1 cellular context compared by ENCODE assay signal in genomic region chr2:80852808-80853139, GRCh38.
TF ChIP-seq lines count a peak whose summit lies in the region.

No MANE protein-coding gene starts in this region.

TF ChIP-seq in GM23338, 12 proteins besides CTCF, POLR2A, EP300 and RAD21 (continued from another document):
- TF ChIP-seq, protein P1, sequence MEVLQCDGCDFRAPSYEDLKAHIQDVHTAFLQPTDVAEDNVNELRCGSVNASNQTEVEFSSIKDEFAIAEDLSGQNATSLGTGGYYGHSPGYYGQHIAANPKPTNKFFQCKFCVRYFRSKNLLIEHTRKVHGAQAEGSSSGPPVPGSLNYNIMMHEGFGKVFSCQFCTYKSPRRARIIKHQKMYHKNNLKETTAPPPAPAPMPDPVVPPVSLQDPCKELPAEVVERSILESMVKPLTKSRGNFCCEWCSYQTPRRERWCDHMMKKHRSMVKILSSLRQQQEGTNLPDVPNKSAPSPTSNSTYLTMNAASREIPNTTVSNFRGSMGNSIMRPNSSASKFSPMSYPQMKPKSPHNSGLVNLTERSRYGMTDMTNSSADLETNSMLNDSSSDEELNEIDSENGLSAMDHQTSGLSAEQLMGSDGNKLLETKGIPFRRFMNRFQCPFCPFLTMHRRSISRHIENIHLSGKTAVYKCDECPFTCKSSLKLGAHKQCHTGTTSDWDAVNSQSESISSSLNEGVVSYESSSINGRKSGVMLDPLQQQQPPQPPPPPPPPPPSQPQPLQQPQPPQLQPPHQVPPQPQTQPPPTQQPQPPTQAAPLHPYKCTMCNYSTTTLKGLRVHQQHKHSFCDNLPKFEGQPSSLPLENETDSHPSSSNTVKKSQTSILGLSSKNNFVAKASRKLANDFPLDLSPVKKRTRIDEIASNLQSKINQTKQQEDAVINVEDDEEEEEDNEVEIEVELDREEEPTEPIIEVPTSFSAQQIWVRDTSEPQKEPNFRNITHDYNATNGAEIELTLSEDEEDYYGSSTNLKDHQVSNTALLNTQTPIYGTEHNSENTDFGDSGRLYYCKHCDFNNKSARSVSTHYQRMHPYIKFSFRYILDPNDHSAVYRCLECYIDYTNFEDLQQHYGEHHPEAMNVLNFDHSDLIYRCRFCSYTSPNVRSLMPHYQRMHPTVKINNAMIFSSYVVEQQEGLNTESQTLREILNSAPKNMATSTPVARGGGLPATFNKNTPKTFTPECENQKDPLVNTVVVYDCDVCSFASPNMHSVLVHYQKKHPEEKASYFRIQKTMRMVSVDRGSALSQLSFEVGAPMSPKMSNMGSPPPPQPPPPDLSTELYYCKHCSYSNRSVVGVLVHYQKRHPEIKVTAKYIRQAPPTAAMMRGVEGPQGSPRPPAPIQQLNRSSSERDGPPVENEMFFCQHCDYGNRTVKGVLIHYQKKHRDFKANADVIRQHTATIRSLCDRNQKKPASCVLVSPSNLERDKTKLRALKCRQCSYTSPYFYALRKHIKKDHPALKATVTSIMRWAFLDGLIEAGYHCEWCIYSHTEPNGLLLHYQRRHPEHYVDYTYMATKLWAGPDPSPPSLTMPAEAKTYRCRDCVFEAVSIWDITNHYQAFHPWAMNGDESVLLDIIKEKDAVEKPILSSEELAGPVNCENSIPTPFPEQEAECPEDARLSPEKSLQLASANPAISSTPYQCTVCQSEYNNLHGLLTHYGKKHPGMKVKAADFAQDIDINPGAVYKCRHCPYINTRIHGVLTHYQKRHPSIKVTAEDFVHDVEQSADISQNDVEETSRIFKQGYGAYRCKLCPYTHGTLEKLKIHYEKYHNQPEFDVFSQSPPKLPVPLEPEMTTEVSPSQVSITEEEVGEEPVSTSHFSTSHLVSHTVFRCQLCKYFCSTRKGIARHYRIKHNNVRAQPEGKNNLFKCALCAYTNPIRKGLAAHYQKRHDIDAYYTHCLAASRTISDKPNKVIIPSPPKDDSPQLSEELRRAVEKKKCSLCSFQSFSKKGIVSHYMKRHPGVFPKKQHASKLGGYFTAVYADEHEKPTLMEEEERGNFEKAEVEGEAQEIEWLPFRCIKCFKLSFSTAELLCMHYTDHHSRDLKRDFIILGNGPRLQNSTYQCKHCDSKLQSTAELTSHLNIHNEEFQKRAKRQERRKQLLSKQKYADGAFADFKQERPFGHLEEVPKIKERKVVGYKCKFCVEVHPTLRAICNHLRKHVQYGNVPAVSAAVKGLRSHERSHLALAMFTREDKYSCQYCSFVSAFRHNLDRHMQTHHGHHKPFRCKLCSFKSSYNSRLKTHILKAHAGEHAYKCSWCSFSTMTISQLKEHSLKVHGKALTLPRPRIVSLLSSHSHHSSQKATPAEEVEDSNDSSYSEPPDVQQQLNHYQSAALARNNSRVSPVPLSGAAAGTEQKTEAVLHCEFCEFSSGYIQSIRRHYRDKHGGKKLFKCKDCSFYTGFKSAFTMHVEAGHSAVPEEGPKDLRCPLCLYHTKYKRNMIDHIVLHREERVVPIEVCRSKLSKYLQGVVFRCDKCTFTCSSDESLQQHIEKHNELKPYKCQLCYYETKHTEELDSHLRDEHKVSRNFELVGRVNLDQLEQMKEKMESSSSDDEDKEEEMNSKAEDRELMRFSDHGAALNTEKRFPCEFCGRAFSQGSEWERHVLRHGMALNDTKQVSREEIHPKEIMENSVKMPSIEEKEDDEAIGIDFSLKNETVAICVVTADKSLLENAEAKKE (CRISPR knock-in tag; IDR thresholded peaks at IDR 0.05): no peak
- TF ChIP-seq POLR2AphosphoS5 (IDR thresholded peaks at IDR 0.05; ENCODE audit: low read depth): no peak
